9 cellular contexts compared by ENCODE assay signal in the genomic region with DNA sequence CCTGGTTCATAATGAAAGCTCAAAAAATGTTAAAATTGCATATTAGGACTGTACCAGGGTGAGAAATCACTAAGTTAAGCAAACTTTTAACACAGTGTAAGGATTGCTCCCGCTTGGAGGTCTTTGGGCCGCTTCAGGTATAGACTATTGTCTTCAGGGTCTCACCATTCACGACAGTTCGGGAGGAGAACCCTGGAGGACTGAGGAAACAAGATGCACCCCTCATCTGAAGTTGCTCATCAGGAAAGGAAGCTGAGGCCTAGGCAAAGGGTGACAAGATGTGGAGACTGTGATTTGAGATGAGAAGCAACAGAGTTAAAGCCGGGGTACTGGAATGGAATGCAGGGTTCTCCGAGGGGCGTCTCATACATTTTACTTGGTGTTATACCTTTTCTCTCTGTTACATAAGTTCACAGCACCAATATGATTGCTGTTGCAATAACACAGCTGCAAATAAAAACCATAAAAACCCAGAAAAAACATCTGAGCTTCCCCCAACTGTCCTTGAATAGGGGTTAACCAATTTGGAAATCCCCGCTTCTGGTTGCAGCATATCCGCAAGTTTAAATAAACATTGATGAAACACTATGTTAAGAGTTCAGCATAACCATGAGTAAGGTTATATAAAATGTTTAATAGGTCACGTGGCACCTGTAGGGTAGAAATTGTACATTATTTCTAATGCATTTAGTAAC. TPM values are rescaled to one million over a fixed set of nuclear protein-coding genes. Genes with fewer than 3 reads are reported as not detected.
DNase-seq lines count a peak whose midpoint lies in the region; ATAC-seq, FAIRE-seq and TF ChIP-seq lines count a peak whose summit lies in the region.
"Had no signal": no experiment of that assay in that cellular context is flagged by ENCODE, and none has a peak within 500 bp of the region (broad histone marks: within the 10 kb centered on the region; RNA-seq: fewer than 3 reads in every experiment).

No MANE protein-coding gene starts in this region.

- no peaks in the 10 kb centered on the region for H4K20me1 ChIP-seq in HepG2 (ENCODE audit: insufficient read depth, low read length)

- intact Hi-C loops in HepG2 (cut with micrococcal nuclease; ENCODE audit: unreplicated experiment): no loop called here

- POLR2A ChIA-PET in HepG2 (lab: Yijun Ruan, JAX): no interaction called here

- H3K4me3 Mint-ChIP-seq in endothelial cell (ENCODE audit: unreplicated experiment): no peak overlapping the region

- H2AFZ ChIP-seq in HepG2 (ENCODE audit: low read length): no peak overlapping the region

- no peaks in the 10 kb centered on the region for H3K79me2 ChIP-seq in HepG2 (ENCODE audit: insufficient read depth, low read length)

- in situ Hi-C loops in HepG2 (cut with HindIII; ENCODE audit: extremely low pct_ligation_motif_present, low pct_unique_long_range_greater_than_20kb): no loop called here

- H3K9me3 ChIP-seq in HepG2 (ENCODE audit: low read length) (no peaks in the 10 kb centered on the region), WERI-Rb-1 (ENCODE audit: severe bottlenecking) (no peaks in the 10 kb centered on the region), Peyer's patch (no peaks in the 10 kb centered on the region)

- no TSS peak for BruUV-seq in HepG2 (replicated peaks; lab: Mats Ljungman, UMichigan)

- peak; percentile 56 for DNase-seq in EL
- DNase-seq in SIG-M5 (lab: John Stamatoyannopoulos, UW): peak; percentile 86
- DNase-seq in HepG2 (ENCODE audit: low spot score): no peak
- no peak for DNase-seq in endothelial cell (ENCODE audit: low spot score)
- no peak for DNase-seq in WERI-Rb-1
- DNase-seq in Peyer's patch: no peak
- DNase-seq in NCI-H1048 (lab: John Stamatoyannopoulos, UW): no peak
- DNase-seq: stimulated activated CD4-positive, alpha-beta T cell treated with anti-CD3 and anti-CD28 coated beads, Interleukin-4, amount 100 ng/mL, for 4 hours had no signal

- ATAC-seq in HG02759 (IDR thresholded peaks at IDR 0.05; ENCODE audit: unreplicated experiment): peak; percentile 28
- no peak for ATAC-seq in HepG2

- no peak overlapping the region for H3K27ac Mint-ChIP-seq in endothelial cell (ENCODE audit: unreplicated experiment)

- no peaks in the 10 kb centered on the region for H3K36me3 Mint-ChIP-seq in endothelial cell (ENCODE audit: low read depth, unreplicated experiment)

- no peaks in the 10 kb centered on the region for H3K9me3 Mint-ChIP-seq in endothelial cell (ENCODE audit: unreplicated experiment)

- H3K4me3 ChIP-seq in HepG2 (replicated peaks in 1 of 3; ENCODE audit: insufficient read depth in 1 of 3, low read depth in 2 of 3, low read length in 3 of 3) (no peak overlapping the region), WERI-Rb-1 (ENCODE audit: low read depth, low read length) (no peak overlapping the region), Peyer's patch (no peak overlapping the region)

- H3K36me3 ChIP-seq in HepG2 (replicated peaks in 1 of 2; ENCODE audit: control insufficient read depth in 1 of 2, insufficient read depth in 2 of 2, low read length in 2 of 2) (no peaks in the 10 kb centered on the region), WERI-Rb-1 (no peaks in the 10 kb centered on the region), Peyer's patch (no peaks in the 10 kb centered on the region)

- no peak overlapping the region for H3K9ac ChIP-seq in HepG2 (ENCODE audit: insufficient read depth, low read depth, low read length)

- TF ChIP-seq CTCF in HepG2 (CRISPR knock-in tag; IDR thresholded peaks at IDR 0.05) (no peak), endothelial cell (IDR thresholded peaks at IDR 0.05; ENCODE audit: unreplicated experiment) (no peak), WERI-Rb-1 (IDR thresholded peaks at IDR 0.05; ENCODE audit: low read depth, low read length) (no peak), Peyer's patch (IDR thresholded peaks at IDR 0.05) (no peak)

- H3K27ac ChIP-seq in HepG2 (ENCODE audit: extremely low read length, insufficient read depth, low read length) (no peak overlapping the region), WERI-Rb-1 (no peak overlapping the region), Peyer's patch (peak overlapping the region in 1 of 4 donors; percentile 60)

- TF ChIP-seq EP300 in HepG2 (IDR thresholded peaks at IDR 0.05; ENCODE audit: low read depth in 2 of 2, low read length in 2 of 2) (0 out of 4 replicates have a peak, but pooled peaks of 1 of the 2 experiments have one; percentile 6), HepG2 (CRISPR knock-in tag; IDR thresholded peaks at IDR 0.05; ENCODE audit: borderline replicate concordance) (no peak)

- TF ChIP-seq RAD21 in HepG2 (CRISPR knock-in tag; IDR thresholded peaks at IDR 0.05): no peak

- CTCF ChIA-PET in HepG2 (lab: Yijun Ruan, JAX; ENCODE audit: low intra/inter-chr PET ratio, low total read pairs): no interaction called here

- H3K4me2 ChIP-seq in HepG2 (ENCODE audit: low read depth, low read length): no peak overlapping the region

- WGBS in HepG2 (ENCODE audit: low lambda C conversion rate): 39% methylated on average over 10 of the region's 10 CpGs

- H3K27me3 ChIP-seq in HepG2 (ENCODE audit: control insufficient read depth in 1 of 2, insufficient read depth in 2 of 2, low read length in 2 of 2) (peaks cover 0 to under 1% of the 10 kb centered on the region in 2 experiments; a peak in 1 of 5 replicates), WERI-Rb-1 (ENCODE audit: insufficient read depth, low read depth, severe bottlenecking) (peaks cover 3% of the 10 kb centered on the region), Peyer's patch (no peaks in the 10 kb centered on the region)

- FAIRE-seq in HepG2 (lab: Jason Lieb, UNC): peak; percentile 4

- TF ChIP-seq POLR2A in HepG2 (IDR thresholded peaks at IDR 0.05; ENCODE audit: insufficient read depth in 1 of 2, low read depth in 2 of 2, low read length in 2 of 2) (no peak), Peyer's patch (IDR thresholded peaks at IDR 0.05) (no peak)

- H3K4me1 ChIP-seq in HepG2 (ENCODE audit: insufficient read depth, low read length): no peaks in the 10 kb centered on the region
- H3K4me1 ChIP-seq in Peyer's patch: peaks cover 0 to 6% (median 0%) of the 10 kb centered on the region in 4 donors

- H3K4me1 Mint-ChIP-seq in endothelial cell (ENCODE audit: unreplicated experiment): no peaks in the 10 kb centered on the region

- no peaks in the 10 kb centered on the region for H3K27me3 Mint-ChIP-seq in endothelial cell (ENCODE audit: unreplicated experiment)

TF ChIP-seq in HepG2, 621 proteins besides CTCF, POLR2A, EP300 and RAD21 (continues in another document):
- TF ChIP-seq HMG20A (CRISPR knock-in tag; IDR thresholded peaks at IDR 0.05; ENCODE audit: borderline replicate concordance): 0 out of 2 replicates have a peak, but pooled peaks have one; percentile 26

RNA-seq across cellular contexts. Expression of gene FBXO48, which starts 40.1 kb away (rescaled TPM):
- total RNA-seq in HepG2 (2016; rRNA removed; fragmentation: Illumina TruSeq; extraction: Trizol): 0.42 and 0.59 TPM in 2 replicates
- total RNA-seq in HepG2 (2016; cell fraction: cytosol; rRNA removed; fragmentation: Illumina TruSeq; extraction: Trizol; ENCODE audit: low read depth): 0.18 and 0.20 TPM in 2 replicates
- 0.41 and 0.59 TPM in 2 replicates for total RNA-seq in HepG2 (2016; cell fraction: insoluble cytoplasmic fraction; rRNA removed; fragmentation: Illumina TruSeq; extraction: Trizol)
- total RNA-seq in HepG2 (2016; cell fraction: membrane; rRNA removed; fragmentation: Illumina TruSeq; extraction: Trizol): 0.41 and 0.56 TPM in 2 replicates
- 0.56 and 0.69 TPM in 2 replicates for total RNA-seq in HepG2 (2016; cell fraction: nucleus; rRNA removed; fragmentation: Illumina TruSeq; extraction: Trizol)
- polyA plus RNA-seq in HepG2 (2011; rRNA removed): 0.86 and 1.1 TPM in 2 replicates
- polyA plus RNA-seq in HepG2 (2011; cell fraction: cytosol; rRNA removed): 0.32 and 0.64 TPM in 2 replicates
- 0.53 and 0.93 TPM in 2 replicates for polyA plus RNA-seq in HepG2 (2011; cell fraction: nucleus; rRNA removed)
- polyA plus RNA-seq in HepG2 (2012): 0.45 and 0.62 TPM in 2 replicates
- polyA plus RNA-seq in HepG2 (2016; cell fraction: cytosol; fragmentation: Illumina TruSeq; extraction: Trizol; ENCODE audit: low read depth): 0.22 and 0.27 TPM in 2 replicates
- 0.68 and 0.71 TPM in 2 replicates for polyA plus RNA-seq in HepG2 (2016; cell fraction: insoluble cytoplasmic fraction; fragmentation: Illumina TruSeq; extraction: Trizol; ENCODE audit: low read depth)
- polyA plus RNA-seq in HepG2 (2016; cell fraction: membrane; fragmentation: Illumina TruSeq; extraction: Trizol; ENCODE audit: low read depth): 0.33 and 0.52 TPM in 2 replicates
- polyA plus RNA-seq in HepG2 (2016; cell fraction: nucleus; fragmentation: Illumina TruSeq; extraction: Trizol; ENCODE audit: insufficient read depth, low read depth): 1.5 and 1.6 TPM in 2 replicates
- 0.28 and 0.68 TPM in 2 replicates for polyA minus RNA-seq in HepG2 (2011; rRNA and poly(A)+ RNA removed; ENCODE audit: low replicate concordance)
- 0.44 and 0.49 TPM in 2 replicates for polyA minus RNA-seq in HepG2 (2011; cell fraction: cytosol; rRNA and poly(A)+ RNA removed)
- 1.5 and 1.6 TPM in 2 replicates for polyA minus RNA-seq in HepG2 (2011; cell fraction: nucleus; rRNA and poly(A)+ RNA removed)
- total RNA-seq in endothelial cell (ENCODE audit: unreplicated experiment): 1.6 TPM
- 1 to 10 TPM in 3 of 4 donors, under 1 TPM in 1; 0.83 to 2.6 (median 1.4) TPM for total RNA-seq in Peyer's patch

RNA-seq across cellular contexts. Expression of gene APLF, which starts 40.4 kb away (rescaled TPM):
- total RNA-seq in HepG2 (2016; rRNA removed; fragmentation: Illumina TruSeq; extraction: Trizol) (2.0 and 2.2 TPM in 2 replicates), endothelial cell (ENCODE audit: unreplicated experiment) (12.9 TPM), Peyer's patch (1 to 10 TPM in 3 of 4 donors, under 1 TPM in 1; 0.70 to 9.1 (median 2.0) TPM)
- 13.5 and 14.5 TPM in 2 replicates for total RNA-seq in HepG2 (2016; cell fraction: cytosol; rRNA removed; fragmentation: Illumina TruSeq; extraction: Trizol; ENCODE audit: low read depth)
- total RNA-seq in HepG2 (2016; cell fraction: insoluble cytoplasmic fraction; rRNA removed; fragmentation: Illumina TruSeq; extraction: Trizol): 1.7 and 2.3 TPM in 2 replicates
- total RNA-seq in HepG2 (2016; cell fraction: membrane; rRNA removed; fragmentation: Illumina TruSeq; extraction: Trizol): 7.8 and 9.4 TPM in 2 replicates
- 2.2 and 2.3 TPM in 2 replicates for total RNA-seq in HepG2 (2016; cell fraction: nucleus; rRNA removed; fragmentation: Illumina TruSeq; extraction: Trizol)
- 0.45 and 0.57 TPM in 2 replicates for polyA plus RNA-seq in HepG2 (2011; rRNA removed)
- polyA plus RNA-seq in HepG2 (2011; cell fraction: cytosol; rRNA removed): 0.24 and 0.33 TPM in 2 replicates
- 0.34 and 0.47 TPM in 2 replicates for polyA plus RNA-seq in HepG2 (2011; cell fraction: nucleus; rRNA removed)
- 0.60 and 0.76 TPM in 2 replicates for polyA plus RNA-seq in HepG2 (2012)
- polyA plus RNA-seq in HepG2 (2016; cell fraction: cytosol; fragmentation: Illumina TruSeq; extraction: Trizol; ENCODE audit: low read depth): 0.14 and 0.24 TPM in 2 replicates
- 1.5 and 2.1 TPM in 2 replicates for polyA plus RNA-seq in HepG2 (2016; cell fraction: insoluble cytoplasmic fraction; fragmentation: Illumina TruSeq; extraction: Trizol; ENCODE audit: low read depth)
- 0.31 and 0.42 TPM in 2 replicates for polyA plus RNA-seq in HepG2 (2016; cell fraction: membrane; fragmentation: Illumina TruSeq; extraction: Trizol; ENCODE audit: low read depth)
- polyA plus RNA-seq in HepG2 (2016; cell fraction: nucleus; fragmentation: Illumina TruSeq; extraction: Trizol; ENCODE audit: insufficient read depth, low read depth): 1.4 and 1.7 TPM in 2 replicates
- 0.05 and 0.44 TPM in 2 replicates for polyA minus RNA-seq in HepG2 (2011; rRNA and poly(A)+ RNA removed; ENCODE audit: low replicate concordance)
- 0.79 and 2.0 TPM in 2 replicates for polyA minus RNA-seq in HepG2 (2011; cell fraction: cytosol; rRNA and poly(A)+ RNA removed)
- polyA minus RNA-seq in HepG2 (2011; cell fraction: nucleus; rRNA and poly(A)+ RNA removed): 3.0 and 4.1 TPM in 2 replicates

Comparison
In these comparisons a context has a peak if more than half of its experiments do, and no peak if none do; other contexts are left out.
1. DNase-seq: peak in EL (single experiment) and SIG-M5 (single experiment); none in HepG2 (single experiment), endothelial cell (single experiment), WERI-Rb-1 (single experiment), Peyer's patch (0 of 3) and NCI-H1048 (single experiment).